Comparison of ENCODE assay signal across 8 cellular contexts in the genomic region with DNA sequence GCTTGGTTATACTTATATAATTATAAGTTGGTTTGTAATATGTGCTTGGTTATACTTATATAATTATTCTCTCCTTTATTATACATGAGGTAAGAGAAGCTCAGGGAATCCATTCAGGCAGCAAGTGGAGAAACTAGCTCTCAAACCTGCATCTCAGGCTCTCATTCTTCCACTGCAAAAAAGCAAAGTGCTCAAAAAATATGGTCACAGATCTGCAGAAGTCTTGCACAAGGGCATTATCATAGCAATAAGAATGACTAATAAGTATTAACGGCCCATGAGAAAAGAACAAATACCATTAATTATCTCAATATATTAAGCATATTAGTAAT. TPM values are rescaled to one million over a fixed set of nuclear protein-coding genes. Genes with fewer than 3 reads are reported as not detected.
A peak's percentile ranks its signal among the peaks of the same experiment; 100 is the strongest.
DNase-seq lines count a peak whose midpoint lies in the region; ATAC-seq and TF ChIP-seq lines count a peak whose summit lies in the region.

No MANE protein-coding gene starts in this region.

- WGBS in heart right ventricle, 2 donors: 0 to 8% methylated on average over 1 of the region's 1 CpG

- H3K4me3 Mint-ChIP-seq in activated CD8-positive, alpha-beta T cell treated with anti-CD3 and anti-CD28 coated beads, Interleukin-2, amount 10 ng/mL, durations not matched to agents 7 days and 5 days: peak overlapping the region; percentile 27

- H3K36me3 Mint-ChIP-seq in activated CD8-positive, alpha-beta T cell treated with anti-CD3 and anti-CD28 coated beads, Interleukin-2, amount 10 ng/mL, durations not matched to agents 7 days and 5 days (ENCODE audit: low read depth): peaks cover 15% of the 10 kb centered on the region

- CTCF ChIA-PET in activated CD8-positive, alpha-beta T cell treated with anti-CD3 and anti-CD28 coated beads, Interleukin-2, amount 10 ng/mL, durations not matched to agents 7 days and 5 days (lab: Charles Lee): interaction anchor here (0.8 to 3.4 kb wide), 4 partner anchors 8 to 111 kb away, joined by 3 to 19 read pairs (median 4); a partner anchor contains a TSS

- H3K9me3 ChIP-seq in heart right ventricle (no peaks in the 10 kb centered on the region), lower lobe of right lung (no peaks in the 10 kb centered on the region), vagina (no peaks in the 10 kb centered on the region)

- H3K27ac Mint-ChIP-seq in activated CD8-positive, alpha-beta T cell treated with anti-CD3 and anti-CD28 coated beads, Interleukin-2, amount 10 ng/mL, durations not matched to agents 7 days and 5 days: no peak overlapping the region

- TF ChIP-seq CTCF in heart right ventricle (IDR thresholded peaks at IDR 0.05) (no peak), lower lobe of right lung (IDR thresholded peaks at IDR 0.05) (no peak), vagina (IDR thresholded peaks at IDR 0.05) (no peak), foreskin fibroblast (IDR thresholded peaks at IDR 0.05; ENCODE audit: low read depth, low read length) (no peak)

- ATAC-seq in heart right ventricle (no peak), left cardiac atrium (no peak), lower lobe of right lung (no peak), HG03469 (IDR thresholded peaks at IDR 0.05; ENCODE audit: unreplicated experiment) (no peak)
- ATAC-seq in activated CD8-positive, alpha-beta T cell treated with anti-CD3 and anti-CD28 coated beads, Interleukin-2, amount 10 ng/mL, durations not matched to agents 7 days and 5 days: no peak

- no peak for DNase-seq in heart right ventricle
- no peak for DNase-seq in left cardiac atrium
- DNase-seq in activated CD8-positive, alpha-beta T cell treated with anti-CD3 and anti-CD28 coated beads, Interleukin-2, amount 10 ng/mL, durations not matched to agents 7 days and 5 days: no peak
- DNase-seq in lower lobe of right lung: no peak
- DNase-seq in vagina (ENCODE audit: extremely low spot score in 2 of 2): no peak
- no peak for DNase-seq in foreskin fibroblast
- no peak for DNase-seq in NOMO-1 treated with dmso at 0.1 percent for 144 hours (lab: John Stamatoyannopoulos, UW; ENCODE audit: unreplicated experiment)

- H3K27ac ChIP-seq in heart right ventricle (peak overlapping the region in 7 of 10 donors; percentile 30 to 96 (median 67)), lower lobe of right lung (peak overlapping the region; percentile 96), vagina (peak overlapping the region; percentile 94)

- H3K4me1 ChIP-seq in heart right ventricle (peaks cover 4 to 70% (median 59%) of the 10 kb centered on the region in 9 donors), lower lobe of right lung (peaks cover 53% of the 10 kb centered on the region), vagina (peaks cover 55% of the 10 kb centered on the region)

- no peak for TF ChIP-seq POLR2A in vagina (IDR thresholded peaks at IDR 0.05)

- H3K36me3 ChIP-seq in heart right ventricle: no peaks in the 10 kb centered on the region
- no peaks in the 10 kb centered on the region for H3K36me3 ChIP-seq in lower lobe of right lung
- H3K36me3 ChIP-seq in vagina: no peaks in the 10 kb centered on the region

- H3K27me3 Mint-ChIP-seq in activated CD8-positive, alpha-beta T cell treated with anti-CD3 and anti-CD28 coated beads, Interleukin-2, amount 10 ng/mL, durations not matched to agents 7 days and 5 days (ENCODE audit: low read depth): peaks cover 15% of the 10 kb centered on the region

- H3K4me3 ChIP-seq in heart right ventricle (peak overlapping the region in 7 of 10 donors; percentile 72 to 98 (median 90)), lower lobe of right lung (peak overlapping the region; percentile 87), vagina (peak overlapping the region in 1 of 2 donors; percentile 96), foreskin fibroblast (ENCODE audit: low read depth in 1 of 2, low read length in 2 of 2) (peak overlapping the region in 1 of 2 donors; percentile 93)

- H3K4me1 Mint-ChIP-seq in activated CD8-positive, alpha-beta T cell treated with anti-CD3 and anti-CD28 coated beads, Interleukin-2, amount 10 ng/mL, durations not matched to agents 7 days and 5 days (ENCODE audit: low read depth): peaks cover 38% of the 10 kb centered on the region

- H3K27me3 ChIP-seq in heart right ventricle: no peaks in the 10 kb centered on the region
- no peaks in the 10 kb centered on the region for H3K27me3 ChIP-seq in lower lobe of right lung (ENCODE audit: low read depth)
- H3K27me3 ChIP-seq in vagina: no peaks in the 10 kb centered on the region

- POLR2A ChIA-PET in activated CD8-positive, alpha-beta T cell treated with anti-CD3 and anti-CD28 coated beads, Interleukin-2, amount 10 ng/mL, durations not matched to agents 7 days and 5 days (lab: Charles Lee): interaction anchor here (0.6 to 5.5 kb wide), 15 partner anchors 13 to 283 kb away, joined by 3 to 146 read pairs (median 3); a partner anchor contains a TSS

- intact Hi-C loops in heart right ventricle (cut with DNase I): no loop called here
- intact Hi-C loops in left cardiac atrium (cut with DNase I): no loop called here
- intact Hi-C loops in lower lobe of right lung (cut with DNase I): no loop called here
- intact Hi-C loops in vagina (cut with DNase I): no loop called here

- H3K9me3 Mint-ChIP-seq in activated CD8-positive, alpha-beta T cell treated with anti-CD3 and anti-CD28 coated beads, Interleukin-2, amount 10 ng/mL, durations not matched to agents 7 days and 5 days (ENCODE audit: insufficient read depth): no peaks in the 10 kb centered on the region

RNA-seq across cellular contexts. Expression of a gene that starts 0.5 kb away (rescaled TPM):
- total RNA-seq in heart right ventricle (10 to 100 TPM; 14.7 to 72.5 (median 27.7) TPM), left cardiac atrium (10 to 100 TPM; 18.0 to 18.9 TPM), lower lobe of right lung (42.5 TPM), vagina (36.8 TPM)
- polyA plus RNA-seq in heart right ventricle: 10 to 100 TPM in 1 of 2 donors, 1 to 10 TPM in 1; 7.8 to 18.1 TPM
- total RNA-seq in activated CD8-positive, alpha-beta T cell treated with anti-CD3 and anti-CD28 coated beads, Interleukin-2, amount 10 ng/mL, durations not matched to agents 7 days and 5 days: 10 to 100 TPM; 54.6 to 55.9 TPM

RNA-seq across cellular contexts. Expression of a gene that starts 16.3 kb away (rescaled TPM):
- total RNA-seq in heart right ventricle (10 to 100 TPM; 12.1 to 26.3 (median 18.3) TPM), left cardiac atrium (10 to 100 TPM; 11.6 to 17.1 TPM), lower lobe of right lung (24.7 TPM), vagina (24.1 TPM)
- polyA plus RNA-seq in heart right ventricle: 1 to 10 TPM; 3.6 to 8.2 TPM
- 10 to 100 TPM; 27.5 to 31.2 TPM for total RNA-seq in activated CD8-positive, alpha-beta T cell treated with anti-CD3 and anti-CD28 coated beads, Interleukin-2, amount 10 ng/mL, durations not matched to agents 7 days and 5 days
